Comparison of ENCODE assay signal across 18 cellular contexts in the genomic region with DNA sequence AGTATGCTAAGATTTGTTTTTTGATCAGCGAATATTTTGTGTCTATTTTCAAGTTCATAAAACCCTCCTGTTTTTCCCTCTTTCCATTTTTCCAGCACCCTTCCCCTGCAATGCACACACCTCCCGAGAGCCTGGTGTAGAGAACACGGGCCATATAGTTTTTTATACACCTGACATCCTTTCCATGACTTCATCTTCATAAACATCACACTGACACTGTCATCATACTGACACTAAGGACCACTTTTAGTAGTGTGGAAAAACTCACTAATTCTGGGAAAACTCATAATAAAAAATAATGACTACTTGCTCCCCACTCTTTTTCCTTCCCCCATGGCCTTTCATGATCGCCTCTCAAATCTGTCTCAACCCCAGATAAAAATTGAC.
DNase-seq lines count a peak whose midpoint lies in the region; ATAC-seq and TF ChIP-seq lines count a peak whose summit lies in the region.
"Had no signal": no experiment of that assay in that cellular context is flagged by ENCODE, and none has a peak within 500 bp of the region (broad histone marks: within the 10 kb centered on the region; RNA-seq: fewer than 3 reads in every experiment).

No MANE protein-coding gene starts in this region.

- CTCF ChIA-PET in activated CD4-positive, alpha-beta T cell treated with anti-CD3 and anti-CD28 coated beads for 36 hours (lab: Charles Lee): no interaction called here

- no peak for DNase-seq in activated CD4-positive, alpha-beta T cell treated with anti-CD3 and anti-CD28 coated beads for 36 hours
- no peak for DNase-seq in activated CD4-positive, alpha-beta T cell treated with anti-CD3 and anti-CD28 coated beads for 1 hour
- DNase-seq in astrocyte of the spinal cord (ENCODE audit: low read depth, low spot score) (no peak), mesenchymal stem cell (no peak), midbrain (lab: John Stamatoyannopoulos, UW) (no peak)
- no peak for DNase-seq in stimulated activated effector memory CD8-positive, alpha-beta T cell treated with anti-CD3 and anti-CD28 coated beads, Interleukin-12 subunit alpha, Interleukin-12 subunit beta, amount 100 ng/mL, for 72 hours (ENCODE audit: low spot score in 2 of 2)
- DNase-seq: activated naive CD4-positive, alpha-beta T cell treated with anti-CD3 and anti-CD28 coated beads, Interleukin-2, amount 10 ng/mL, durations not matched to agents 7 days and 5 days; central memory CD4-positive, alpha-beta T cell; DMS53; natural killer cell; NCI-H1694; NCI-H446 had no signal

- H2BK5ac ChIP-seq in mesenchymal stem cell (ENCODE audit: low read depth, low read length, poor library complexity, severe bottlenecking): peak overlapping the region; percentile 63

- no peak overlapping the region for H4K91ac ChIP-seq in mesenchymal stem cell (ENCODE audit: low read length)

- no peaks in the 10 kb centered on the region for H3K27me3 Mint-ChIP-seq in activated CD4-positive, alpha-beta T cell treated with anti-CD3 and anti-CD28 coated beads for 36 hours

- POLR2A ChIA-PET in activated CD4-positive, alpha-beta T cell treated with anti-CD3 and anti-CD28 coated beads for 36 hours (lab: Charles Lee): no interaction called here

- H3K4me3 ChIP-seq in astrocyte of the spinal cord (ENCODE audit: low read depth, low read length) (peak overlapping the region; percentile 10), mesenchymal stem cell (ENCODE audit: insufficient read depth in 1 of 2, low read depth in 1 of 2, low read length in 2 of 2) (peak overlapping the region in 1 of 2 experiments; percentile 70)

- peak overlapping the region; percentile 66 for H3K27ac Mint-ChIP-seq in activated CD4-positive, alpha-beta T cell treated with anti-CD3 and anti-CD28 coated beads for 36 hours
- H3K27ac Mint-ChIP-seq in stimulated activated effector memory CD8-positive, alpha-beta T cell treated with anti-CD3 and anti-CD28 coated beads, Interleukin-12 subunit alpha, Interleukin-12 subunit beta, amount 100 ng/mL, for 72 hours: no peak overlapping the region
- H3K27ac Mint-ChIP-seq: activated naive CD4-positive, alpha-beta T cell treated with anti-CD3 and anti-CD28 coated beads, Interleukin-2, amount 10 ng/mL, durations not matched to agents 7 days and 5 days; natural killer cell; T-helper 1 cell treated with Interleukin-12 subunit alpha and Interleukin-12 subunit beta and Interleukin-4 antibody, amounts not matched to agents 30 μg/mL and 1 μg/mL, for 36 hours had no signal

- H3K9me3 ChIP-seq in mesenchymal stem cell (ENCODE audit: control insufficient read depth, low read length): no peaks in the 10 kb centered on the region

- H3K36me3 Mint-ChIP-seq in activated CD4-positive, alpha-beta T cell treated with anti-CD3 and anti-CD28 coated beads for 36 hours (ENCODE audit: low read depth): peaks cover 2% of the 10 kb centered on the region
- no peaks in the 10 kb centered on the region for H3K36me3 Mint-ChIP-seq in stimulated activated effector memory CD8-positive, alpha-beta T cell treated with anti-CD3 and anti-CD28 coated beads, Interleukin-12 subunit alpha, Interleukin-12 subunit beta, amount 100 ng/mL, for 72 hours
- H3K36me3 Mint-ChIP-seq: natural killer cell had no signal

- H3K27ac ChIP-seq in mesenchymal stem cell (ENCODE audit: low read length, poor library complexity, severe bottlenecking): peak overlapping the region; percentile 59
- H3K27ac ChIP-seq: 22Rv1, foreskin keratinocyte had no signal

- peak overlapping the region; percentile 83 for H3K9ac ChIP-seq in mesenchymal stem cell (ENCODE audit: low read length)

- peak; percentile 54 for ATAC-seq in activated CD4-positive, alpha-beta T cell treated with anti-CD3 and anti-CD28 coated beads for 36 hours
- peak; percentile 37 for ATAC-seq in stimulated activated effector memory CD8-positive, alpha-beta T cell treated with anti-CD3 and anti-CD28 coated beads, Interleukin-12 subunit alpha, Interleukin-12 subunit beta, amount 100 ng/mL, for 72 hours
- ATAC-seq in HG03469 (IDR thresholded peaks at IDR 0.05; ENCODE audit: unreplicated experiment): no peak
- no peak for ATAC-seq in GM21619 (IDR thresholded peaks at IDR 0.05; ENCODE audit: unreplicated experiment)
- ATAC-seq: sciatic nerve had no signal

- 47% methylated on average over 4 of the region's 4 CpGs for WGBS in mesenchymal stem cell

- H3K27me3 ChIP-seq in mesenchymal stem cell (ENCODE audit: control insufficient read depth in 1 of 2, insufficient read depth in 1 of 2, low read length in 2 of 2): no peaks in the 10 kb centered on the region
- H3K27me3 ChIP-seq: foreskin keratinocyte had no signal

- H3K18ac ChIP-seq in mesenchymal stem cell (ENCODE audit: low read depth in 1 of 2, low read length in 2 of 2): peak overlapping the region in 1 of 2 experiments; percentile 34

- no peak overlapping the region for H2BK120ac ChIP-seq in mesenchymal stem cell (ENCODE audit: low read depth, low read length)

- intact Hi-C loops in activated CD4-positive, alpha-beta T cell treated with anti-CD3 and anti-CD28 coated beads for 36 hours (cut with DNase I, micrococcal nuclease): loop anchor here (1.0 to 5.0 kb wide), 4 partner anchors 15 to 566 kb away; a partner anchor contains a TSS

- H3K36me3 ChIP-seq in mesenchymal stem cell (ENCODE audit: control insufficient read depth in 1 of 2, insufficient read depth in 2 of 2, low read depth in 1 of 2, low read length in 2 of 2): peaks cover 7 to 14% of the 10 kb centered on the region in 2 experiments

- H3K4ac ChIP-seq in mesenchymal stem cell (ENCODE audit: low read depth in 1 of 2, low read length in 2 of 2): no peak overlapping the region

- H3K4me2 ChIP-seq in mesenchymal stem cell (ENCODE audit: low read length, poor library complexity, severe bottlenecking): peak overlapping the region; percentile 41

- H2AFZ ChIP-seq in mesenchymal stem cell (ENCODE audit: low read depth, low read length): no peak overlapping the region

- H3K4me1 ChIP-seq in mesenchymal stem cell (ENCODE audit: control insufficient read depth, insufficient read depth, low read depth, low read length): peaks cover 8% of the 10 kb centered on the region

- H3K9me3 Mint-ChIP-seq in activated CD4-positive, alpha-beta T cell treated with anti-CD3 and anti-CD28 coated beads for 36 hours (ENCODE audit: low read depth): no peaks in the 10 kb centered on the region
- H3K9me3 Mint-ChIP-seq in stimulated activated effector memory CD8-positive, alpha-beta T cell treated with anti-CD3 and anti-CD28 coated beads, Interleukin-12 subunit alpha, Interleukin-12 subunit beta, amount 100 ng/mL, for 72 hours: no peaks in the 10 kb centered on the region
- H3K9me3 Mint-ChIP-seq: activated naive CD4-positive, alpha-beta T cell treated with anti-CD3 and anti-CD28 coated beads, Interleukin-2, amount 10 ng/mL, durations not matched to agents 7 days and 5 days; natural killer cell; T-helper 1 cell treated with Interleukin-12 subunit alpha and Interleukin-12 subunit beta and Interleukin-4 antibody, amounts not matched to agents 30 μg/mL and 1 μg/mL, for 36 hours had no signal

- no peak for TF ChIP-seq CTCF in astrocyte of the spinal cord (IDR thresholded peaks at IDR 0.05; ENCODE audit: low read depth, low read length)

- in situ Hi-C loops in astrocyte of the spinal cord (cut with HindIII; ENCODE audit: low sequenced_read_pairs): no loop called here

- peaks cover 32% of the 10 kb centered on the region for H3K4me1 Mint-ChIP-seq in activated CD4-positive, alpha-beta T cell treated with anti-CD3 and anti-CD28 coated beads for 36 hours
- peaks cover 32% of the 10 kb centered on the region for H3K4me1 Mint-ChIP-seq in stimulated activated effector memory CD8-positive, alpha-beta T cell treated with anti-CD3 and anti-CD28 coated beads, Interleukin-12 subunit alpha, Interleukin-12 subunit beta, amount 100 ng/mL, for 72 hours

- no peak overlapping the region for H4K8ac ChIP-seq in mesenchymal stem cell (ENCODE audit: low read length)

- no peak overlapping the region for H2BK12ac ChIP-seq in mesenchymal stem cell (ENCODE audit: low read length in 2 of 2)

- H3K4me3 Mint-ChIP-seq in activated CD4-positive, alpha-beta T cell treated with anti-CD3 and anti-CD28 coated beads for 36 hours: no peak overlapping the region
- no peak overlapping the region for H3K4me3 Mint-ChIP-seq in stimulated activated effector memory CD8-positive, alpha-beta T cell treated with anti-CD3 and anti-CD28 coated beads, Interleukin-12 subunit alpha, Interleukin-12 subunit beta, amount 100 ng/mL, for 72 hours
- H3K4me3 Mint-ChIP-seq: activated naive CD4-positive, alpha-beta T cell treated with anti-CD3 and anti-CD28 coated beads, Interleukin-2, amount 10 ng/mL, durations not matched to agents 7 days and 5 days; natural killer cell; T-helper 1 cell treated with Interleukin-12 subunit alpha and Interleukin-12 subunit beta and Interleukin-4 antibody, amounts not matched to agents 30 μg/mL and 1 μg/mL, for 36 hours had no signal

- H3K23ac ChIP-seq in mesenchymal stem cell (ENCODE audit: low read length in 2 of 2): no peak overlapping the region

- H3K79me1 ChIP-seq in mesenchymal stem cell (replicated peaks; ENCODE audit: low read length, poor library complexity, severe bottlenecking): peaks cover 12% of the 10 kb centered on the region

- no peak overlapping the region for H3K14ac ChIP-seq in mesenchymal stem cell (ENCODE audit: low read length in 2 of 2)

- H2AK5ac ChIP-seq in mesenchymal stem cell (ENCODE audit: low read length, severe bottlenecking): no peak overlapping the region

- H2BK15ac ChIP-seq in mesenchymal stem cell (ENCODE audit: low read depth, poor library complexity, severe bottlenecking): no peak overlapping the region

Comparison
In these comparisons a context has a peak if more than half of its experiments do, and no peak if none do; other contexts are left out.
1. ATAC-seq: peak in activated CD4-positive, alpha-beta T cell treated with anti-CD3 and anti-CD28 coated beads for 36 hours (single experiment) and stimulated activated effector memory CD8-positive, alpha-beta T cell treated with anti-CD3 and anti-CD28 coated beads, Interleukin-12 subunit alpha, Interleukin-12 subunit beta, amount 100 ng/mL, for 72 hours (single experiment); none in HG03469 (single experiment) and GM21619 (single experiment).